9 cellular contexts compared by ENCODE assay signal in the genomic region with DNA sequence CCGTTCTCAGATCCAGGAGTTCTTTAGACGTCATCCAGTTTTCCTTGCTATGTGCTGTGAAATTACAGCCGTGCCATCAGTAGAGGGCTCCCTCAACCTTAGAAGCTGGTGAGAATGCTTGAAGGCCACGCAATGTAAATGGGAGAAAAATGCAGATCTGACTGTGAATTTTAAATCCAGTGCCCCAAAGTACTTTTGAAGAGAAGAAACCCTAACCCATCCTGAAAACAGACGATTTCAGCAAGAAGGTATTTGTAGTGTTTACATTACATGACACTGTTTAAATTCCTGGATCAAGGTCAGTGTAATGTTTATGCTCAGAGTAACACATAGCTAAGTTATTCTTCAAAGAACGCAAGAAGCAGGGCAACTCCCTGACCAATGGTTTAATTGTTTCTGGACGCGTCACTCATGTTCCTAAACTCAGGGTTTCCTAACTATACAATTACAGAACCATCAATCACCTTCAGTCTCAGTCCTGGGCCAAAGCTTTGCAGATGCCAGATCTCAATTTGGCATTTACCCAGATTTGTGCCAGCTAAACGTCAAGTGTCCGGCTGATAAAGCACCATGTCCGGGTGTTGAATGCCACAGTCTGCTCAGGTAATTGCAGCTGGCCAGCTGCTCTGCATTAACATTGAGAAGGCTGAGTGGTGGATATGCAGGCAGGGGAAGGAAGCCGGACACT. TPM values are rescaled to one million over a fixed set of nuclear protein-coding genes. Genes with fewer than 3 reads are reported as not detected.
DNase-seq lines count a peak whose midpoint lies in the region; ATAC-seq and TF ChIP-seq lines count a peak whose summit lies in the region.
"Had no signal": no experiment of that assay in that cellular context is flagged by ENCODE, and none has a peak within 500 bp of the region (broad histone marks: within the 10 kb centered on the region; RNA-seq: fewer than 3 reads in every experiment).

No MANE protein-coding gene starts in this region.

- no peaks in the 10 kb centered on the region for H3K9me2 ChIP-seq in PC-3 (replicated peaks; ENCODE audit: low read length)

- H3F3A ChIP-seq in PC-3 (ENCODE audit: low read length, unreplicated experiment) = no peaks in the 10 kb centered on the region

- H3K9me3 ChIP-seq in PC-3 (ENCODE audit: low read length) = no peaks in the 10 kb centered on the region

- H3K36me3 Mint-ChIP-seq in progenitor cell of endocrine pancreas (ENCODE audit: insufficient read depth) = no peaks in the 10 kb centered on the region
- no peaks in the 10 kb centered on the region for H3K36me3 Mint-ChIP-seq in activated naive CD4-positive, alpha-beta T cell treated with anti-CD3 and anti-CD28 coated beads, Interleukin-2, amount 10 ng/mL, durations not matched to agents 7 days and 5 days

- no peaks in the 10 kb centered on the region for H3K9me3 Mint-ChIP-seq in progenitor cell of endocrine pancreas (ENCODE audit: low read depth)
- no peaks in the 10 kb centered on the region for H3K9me3 Mint-ChIP-seq in activated naive CD4-positive, alpha-beta T cell treated with anti-CD3 and anti-CD28 coated beads, Interleukin-2, amount 10 ng/mL, durations not matched to agents 7 days and 5 days
- H3K9me3 Mint-ChIP-seq: naive B cell had no signal

- CTCF ChIA-PET in PC-3 (lab: Charles Lee) = interaction anchor here (0.6 to 1.4 kb wide), 7 partner anchors 18 to 513 kb away, joined by 3 to 6 read pairs (median 4); no protein-coding TSS in a partner anchor
- CTCF ChIA-PET in activated naive CD4-positive, alpha-beta T cell treated with anti-CD3 and anti-CD28 coated beads, Interleukin-2, amount 10 ng/mL, durations not matched to agents 7 days and 5 days (lab: Charles Lee) = interaction anchor here (0.6 to 1.3 kb wide), 3 partner anchors 16 to 41 kb away, joined by 3 read pairs; no protein-coding TSS in a partner anchor

- peaks cover 10% of the 10 kb centered on the region for H3K4me1 ChIP-seq in PC-3 (ENCODE audit: insufficient read depth, low read length)

- peak overlapping the region; percentile 46 for H3K4me2 ChIP-seq in PC-3 (ENCODE audit: low read length)

- H3K36me3 ChIP-seq in PC-3 (ENCODE audit: low read depth, low read length) = no peaks in the 10 kb centered on the region

- DNase-seq in H4 (ENCODE audit: low spot score) (peak; percentile 75), PC-3 (peak; percentile 78), fibroblast of the aortic adventitia (ENCODE audit: low read depth) (peak; percentile 87), progenitor cell of endocrine pancreas (ENCODE audit: low spot score, unreplicated experiment) (no peak), UCSD-AML1 (lab: John Stamatoyannopoulos, UW; ENCODE audit: unreplicated experiment) (no peak)
- DNase-seq in activated naive CD4-positive, alpha-beta T cell treated with anti-CD3 and anti-CD28 coated beads, Interleukin-2, amount 10 ng/mL, durations not matched to agents 7 days and 5 days = no peak
- DNase-seq: naive B cell had no signal

- no TSS peak for BruUV-seq in PC-3 (replicated peaks; lab: Mats Ljungman, UMichigan)

- no peak overlapping the region for H3K27ac Mint-ChIP-seq in progenitor cell of endocrine pancreas
- H3K27ac Mint-ChIP-seq in activated naive CD4-positive, alpha-beta T cell treated with anti-CD3 and anti-CD28 coated beads, Interleukin-2, amount 10 ng/mL, durations not matched to agents 7 days and 5 days = no peak overlapping the region

- TF ChIP-seq CTCF in PC-3 (conservative IDR thresholded peaks at IDR 0.05; ENCODE audit: low read depth, low read length) = peak; percentile 90
- peak; percentile 67 for TF ChIP-seq CTCF in fibroblast of the aortic adventitia (IDR thresholded peaks at IDR 0.05; ENCODE audit: insufficient read depth, low read length)
- TF ChIP-seq CTCF in progenitor cell of endocrine pancreas (IDR thresholded peaks at IDR 0.05; ENCODE audit: unreplicated experiment) = peak; percentile 25

- H3K27me3 Mint-ChIP-seq in progenitor cell of endocrine pancreas = peaks cover 30% of the 10 kb centered on the region
- H3K27me3 Mint-ChIP-seq in activated naive CD4-positive, alpha-beta T cell treated with anti-CD3 and anti-CD28 coated beads, Interleukin-2, amount 10 ng/mL, durations not matched to agents 7 days and 5 days = peaks cover 10% of the 10 kb centered on the region

- H3K9ac ChIP-seq in PC-3 (ENCODE audit: low read length) = no peak overlapping the region

- H4K20me1 ChIP-seq in PC-3 (ENCODE audit: low read length) = no peaks in the 10 kb centered on the region

- POLR2A ChIA-PET in PC-3 (lab: Charles Lee; ENCODE audit: unreplicated experiment) = interaction anchor here (0.6 to 0.8 kb wide), 5 partner anchors 36 to 451 kb away, joined by 3 to 4 read pairs (median 3); no protein-coding TSS in a partner anchor

- intact Hi-C loops in PC-3 (cut with micrococcal nuclease) = loop anchor here (1.0 to 5.0 kb wide), 3 partner anchors 23 to 78 kb away; a partner anchor contains a TSS

- no peak overlapping the region for H3K4me3 Mint-ChIP-seq in progenitor cell of endocrine pancreas (ENCODE audit: low read depth)
- H3K4me3 Mint-ChIP-seq in activated naive CD4-positive, alpha-beta T cell treated with anti-CD3 and anti-CD28 coated beads, Interleukin-2, amount 10 ng/mL, durations not matched to agents 7 days and 5 days = no peak overlapping the region

- H3K27me3 ChIP-seq in PC-3 (ENCODE audit: low read length) = 0 out of 2 replicates have a peak, but pooled peaks cover 9% of the 10 kb centered on the region

- H3K79me2 ChIP-seq in PC-3 (ENCODE audit: low read length) = no peaks in the 10 kb centered on the region

- peak overlapping the region; percentile 9; the same call in 1 of the 2 replicates for H2AFZ ChIP-seq in PC-3 (ENCODE audit: low read length)

- H3K4me3 ChIP-seq in PC-3 (ENCODE audit: low read length) (no peak overlapping the region), fibroblast of the aortic adventitia (ENCODE audit: low read depth, low read length) (no peak overlapping the region)

- ATAC-seq in PC-3 (peak; percentile 98), GM18498 (IDR thresholded peaks at IDR 0.05; ENCODE audit: unreplicated experiment) (no peak), HG03045 (IDR thresholded peaks at IDR 0.05; ENCODE audit: unreplicated experiment) (no peak)

- H3K4me1 Mint-ChIP-seq in progenitor cell of endocrine pancreas (ENCODE audit: low read depth) = peaks cover 2% of the 10 kb centered on the region
- H3K4me1 Mint-ChIP-seq in activated naive CD4-positive, alpha-beta T cell treated with anti-CD3 and anti-CD28 coated beads, Interleukin-2, amount 10 ng/mL, durations not matched to agents 7 days and 5 days = peaks cover 19% of the 10 kb centered on the region

- no peak overlapping the region for H3K27ac ChIP-seq in PC-3 (ENCODE audit: low read length)

RNA-seq across cellular contexts. Expression of a gene that starts 38.2 kb away (rescaled TPM):
- total RNA-seq in H4 (2014; rRNA removed; shearing (Covaris generic)) = 0.04 TPM in 1 of 2 replicates, not detected in the other
- total RNA-seq in PC-3 (2014; rRNA removed) (0.12 TPM in 1 of 2 replicates, not detected in the other), fibroblast of the aortic adventitia (ENCODE audit: low replicate concordance) (2.6 TPM in 1 of 2 replicates, not detected in the other), progenitor cell of endocrine pancreas (0.22 and 0.40 TPM in 2 replicates)

RNA-seq across cellular contexts. Expression of a gene that starts 58.2 kb away (rescaled TPM):
- total RNA-seq in H4 (2014; rRNA removed; shearing (Covaris generic)) = 0.62 and 0.82 TPM in 2 replicates
- total RNA-seq in PC-3 (2014; rRNA removed) (16.8 and 21.7 TPM in 2 replicates), fibroblast of the aortic adventitia (ENCODE audit: low replicate concordance) (8.6 and 30.8 TPM in 2 replicates), progenitor cell of endocrine pancreas (1.2 TPM in 2 replicates)

Comparison
In these comparisons a context has a peak if more than half of its experiments do, and no peak if none do; other contexts are left out.
1. DNase-seq: peak in H4 (single experiment), PC-3 (single experiment) and fibroblast of the aortic adventitia (single experiment); none in progenitor cell of endocrine pancreas (single experiment), UCSD-AML1 (single experiment) and activated naive CD4-positive, alpha-beta T cell treated with anti-CD3 and anti-CD28 coated beads, Interleukin-2, amount 10 ng/mL, durations not matched to agents 7 days and 5 days (single experiment).
2. CTCF ChIP-seq: peak in every context shown above with its lines; median percentile 90 in PC-3; 67 in fibroblast of the aortic adventitia; 25 in progenitor cell of endocrine pancreas.